18 cellular contexts compared by ENCODE assay signal in genomic region chr12:90076851-90077319, GRCh38.
DNase-seq lines count a peak whose midpoint lies in the region; ATAC-seq lines count a peak whose summit lies in the region.
"Had no signal": no experiment of that assay in that cellular context is flagged by ENCODE, and none has a peak within 500 bp of the region (broad histone marks: within the 10 kb centered on the region; RNA-seq: fewer than 3 reads in every experiment).

No MANE protein-coding gene starts in this region.

- peaks cover 0 to 11% of the 10 kb centered on the region in 2 donors for H3K9me3 Mint-ChIP-seq in activated naive CD4-positive, alpha-beta T cell treated with anti-CD3 and anti-CD28 coated beads, Interleukin-2, amount 50 U/mL, for 72 hours
- no peaks in the 10 kb centered on the region for H3K9me3 Mint-ChIP-seq in activated naive CD8-positive, alpha-beta T cell treated with anti-CD3 and anti-CD28 coated beads, Interleukin-2, amount 50 U/mL, for 24 hours
- H3K9me3 Mint-ChIP-seq: T-helper 1 cell treated with Interleukin-12 subunit alpha and Interleukin-12 subunit beta and Interleukin-4 antibody, amounts not matched to agents 30 μg/mL and 1 μg/mL, for 36 hours had no signal

- peak; percentile 36 for DNase-seq in DMS53 (lab: John Stamatoyannopoulos, UW)
- no peak for DNase-seq in DMS53 treated with DMSO at 0.1 percent for 48 hours (lab: John Stamatoyannopoulos, UW; ENCODE audit: unreplicated experiment)
- no peak for DNase-seq in activated naive CD4-positive, alpha-beta T cell treated with anti-CD3 and anti-CD28 coated beads, Interleukin-2, amount 50 U/mL, for 72 hours (ENCODE audit: low spot score in 2 of 2)
- DNase-seq in activated naive CD4-positive, alpha-beta T cell (lab: John Stamatoyannopoulos, UW) = no peak
- DNase-seq in activated naive CD8-positive, alpha-beta T cell treated with anti-CD3 and anti-CD28 coated beads, Interleukin-2, amount 50 U/mL, for 24 hours = no peak
- DNase-seq in NAMALWA (ENCODE audit: low spot score) = no peak
- DNase-seq: AML-193, Calu3, left cardiac atrium, midbrain, NCI-H1694, NCI-H446 treated with DMSO at 0.1 percent for 48 hours, SHP77, upper lobe of left lung had no signal

- no peak overlapping the region for H3K4me3 Mint-ChIP-seq in activated naive CD8-positive, alpha-beta T cell treated with anti-CD3 and anti-CD28 coated beads, Interleukin-2, amount 50 U/mL, for 24 hours
- H3K4me3 Mint-ChIP-seq: T-helper 1 cell treated with Interleukin-12 subunit alpha and Interleukin-12 subunit beta and Interleukin-4 antibody, amounts not matched to agents 30 μg/mL and 1 μg/mL, for 36 hours; WTC11 had no signal

- peak; percentile 29 to 51 for ATAC-seq in activated naive CD4-positive, alpha-beta T cell treated with anti-CD3 and anti-CD28 coated beads, Interleukin-2, amount 50 U/mL, for 72 hours
- peak; percentile 67 for ATAC-seq in activated naive CD8-positive, alpha-beta T cell treated with anti-CD3 and anti-CD28 coated beads, Interleukin-2, amount 50 U/mL, for 24 hours
- ATAC-seq in GM18907 (IDR thresholded peaks at IDR 0.05; ENCODE audit: unreplicated experiment) (no peak), GM21825 (IDR thresholded peaks at IDR 0.05; ENCODE audit: unreplicated experiment) (no peak)
- ATAC-seq: left cardiac atrium, WTC11 had no signal

- peaks cover 30% of the 10 kb centered on the region for H3K4me1 Mint-ChIP-seq in activated naive CD8-positive, alpha-beta T cell treated with anti-CD3 and anti-CD28 coated beads, Interleukin-2, amount 50 U/mL, for 24 hours

- H3K27ac Mint-ChIP-seq in activated naive CD4-positive, alpha-beta T cell treated with anti-CD3 and anti-CD28 coated beads, Interleukin-2, amount 50 U/mL, for 72 hours = no peak overlapping the region
- H3K27ac Mint-ChIP-seq in activated naive CD8-positive, alpha-beta T cell treated with anti-CD3 and anti-CD28 coated beads, Interleukin-2, amount 50 U/mL, for 24 hours = peak overlapping the region; percentile 63
- H3K27ac Mint-ChIP-seq: T-helper 1 cell treated with Interleukin-12 subunit alpha and Interleukin-12 subunit beta and Interleukin-4 antibody, amounts not matched to agents 30 μg/mL and 1 μg/mL, for 36 hours; WTC11 had no signal

- peaks cover 5% of the 10 kb centered on the region for H3K27me3 Mint-ChIP-seq in activated naive CD8-positive, alpha-beta T cell treated with anti-CD3 and anti-CD28 coated beads, Interleukin-2, amount 50 U/mL, for 24 hours

- no peaks in the 10 kb centered on the region for H3K36me3 Mint-ChIP-seq in activated naive CD4-positive, alpha-beta T cell treated with anti-CD3 and anti-CD28 coated beads, Interleukin-2, amount 50 U/mL, for 72 hours
- no peaks in the 10 kb centered on the region for H3K36me3 Mint-ChIP-seq in activated naive CD8-positive, alpha-beta T cell treated with anti-CD3 and anti-CD28 coated beads, Interleukin-2, amount 50 U/mL, for 24 hours (ENCODE audit: low read depth)
- H3K36me3 Mint-ChIP-seq: WTC11 had no signal

Comparison
In these comparisons a context has a peak if more than half of its experiments do, and no peak if none do; other contexts are left out.
1. ATAC-seq: peak in activated naive CD4-positive, alpha-beta T cell treated with anti-CD3 and anti-CD28 coated beads, Interleukin-2, amount 50 U/mL, for 72 hours (2 of 2) and activated naive CD8-positive, alpha-beta T cell treated with anti-CD3 and anti-CD28 coated beads, Interleukin-2, amount 50 U/mL, for 24 hours (single experiment); none in GM18907 (single experiment) and GM21825 (single experiment).